Comparison of ENCODE assay signal across 7 cellular contexts in the genomic region with DNA sequence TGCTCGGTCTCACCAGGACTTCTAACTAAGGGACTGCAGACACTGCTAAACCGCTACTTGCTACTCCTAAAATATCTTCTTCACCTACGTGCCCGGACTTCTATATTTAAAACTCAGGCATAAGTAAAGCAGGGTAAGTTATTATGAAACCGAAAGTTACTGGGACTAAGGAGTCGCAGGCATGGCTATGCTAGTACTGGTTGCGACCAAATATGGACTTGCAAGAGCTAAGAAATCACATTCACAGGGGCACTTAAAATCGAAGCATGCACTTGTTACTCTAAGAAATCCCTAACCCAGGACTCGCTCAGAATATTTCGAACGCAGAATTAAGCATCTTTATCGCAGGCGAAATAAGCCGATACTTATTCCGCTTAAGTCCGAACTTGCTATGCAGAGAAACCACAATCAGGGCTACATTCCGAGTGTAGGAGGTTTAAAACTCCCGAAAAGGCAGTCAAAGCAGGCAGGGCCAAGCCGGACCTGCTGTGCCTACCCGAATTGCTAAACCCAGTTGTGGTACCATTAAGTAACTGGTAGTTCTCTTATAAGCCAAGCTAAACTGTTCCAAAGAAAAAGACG. TPM values are rescaled to one million over a fixed set of nuclear protein-coding genes. Genes with fewer than 3 reads are reported as not detected.
DNase-seq lines count a peak whose midpoint lies in the region; ATAC-seq and TF ChIP-seq lines count a peak whose summit lies in the region.

No MANE protein-coding gene starts in this region.

- H3K4me1 ChIP-seq in HUES6 (ENCODE audit: control insufficient read depth, insufficient read depth, low read length) (peaks cover 35% of the 10 kb centered on the region), subcutaneous abdominal adipose tissue (ENCODE audit: control insufficient read depth in 5 of 5, insufficient read depth in 5 of 5, low read length in 5 of 5) (peaks cover 0 to 63% (median 44%) of the 10 kb centered on the region in 5 donors)

- H3K27me3 ChIP-seq in HUES6 (ENCODE audit: control insufficient read depth, insufficient read depth, low read length) (peaks cover 99% of the 10 kb centered on the region), subcutaneous abdominal adipose tissue (ENCODE audit: control insufficient read depth in 5 of 5, insufficient read depth in 4 of 5, low read length in 5 of 5) (no peaks in the 10 kb centered on the region)

- H3K4me3 Mint-ChIP-seq in activated T-cell treated with anti-CD3 and anti-CD28 coated beads, Interleukin-2, amount 50 U/mL, for 72 hours: peak overlapping the region; percentile 86 to 96

- H3K27ac ChIP-seq in HUES6 (ENCODE audit: low read depth, low read length): no peak overlapping the region
- peak overlapping the region; percentile 78 for H3K27ac ChIP-seq in subcutaneous abdominal adipose tissue (ENCODE audit: low read depth, low read length)

- H3K36me3 ChIP-seq in HUES6 (ENCODE audit: control insufficient read depth, insufficient read depth, low read length) (no peaks in the 10 kb centered on the region), subcutaneous abdominal adipose tissue (ENCODE audit: control insufficient read depth in 5 of 5, insufficient read depth in 5 of 5, low read length in 5 of 5) (no peaks in the 10 kb centered on the region)

- peak overlapping the region; percentile 16; the same call in 1 of the 2 replicates for H3K4me3 ChIP-seq in HUES6 (ENCODE audit: low read depth, low read length)
- peak overlapping the region; percentile 48 to 85 (median 57) for H3K4me3 ChIP-seq in subcutaneous abdominal adipose tissue (ENCODE audit: low read depth in 1 of 5, low read length in 5 of 5)

- H3K9ac ChIP-seq in HUES6 (ENCODE audit: low read length): no peak overlapping the region
- H3K9ac ChIP-seq in subcutaneous abdominal adipose tissue (ENCODE audit: low read length in 5 of 5): peak overlapping the region in 4 of 5 donors; percentile 38 to 77 (median 60)

- H3K36me3 Mint-ChIP-seq in activated T-cell treated with anti-CD3 and anti-CD28 coated beads, Interleukin-2, amount 50 U/mL, for 72 hours (ENCODE audit: insufficient read depth in 2 of 2): peaks cover 0 to 2% of the 10 kb centered on the region in 2 donors

- H3K9me3 Mint-ChIP-seq in activated T-cell treated with anti-CD3 and anti-CD28 coated beads, Interleukin-2, amount 50 U/mL, for 72 hours: no peaks in the 10 kb centered on the region

- TF ChIP-seq CTCF in GM13977 (IDR thresholded peaks at IDR 0.05; ENCODE audit: extremely low read depth, insufficient read depth, missing control alignments): no peak

- DNase-seq in GM13977 (ENCODE audit: low spot score): peak; percentile 73
- DNase-seq in activated T-cell treated with anti-CD3 and anti-CD28 coated beads, Interleukin-2, amount 50 U/mL, for 72 hours: peak; percentile 37 to 47
- DNase-seq in hepatic stellate cell (ENCODE audit: low spot score): peak; percentile 71
- DNase-seq in T-helper 9 cell: no peak
- no peak for DNase-seq in SHP77 (lab: John Stamatoyannopoulos, UW)

- no peaks in the 10 kb centered on the region for H3K27me3 Mint-ChIP-seq in activated T-cell treated with anti-CD3 and anti-CD28 coated beads, Interleukin-2, amount 50 U/mL, for 72 hours (ENCODE audit: low read depth)

- ATAC-seq in activated T-cell treated with anti-CD3 and anti-CD28 coated beads, Interleukin-2, amount 50 U/mL, for 72 hours (replicated peaks in 1 of 2): peak; percentile 14 to 15

- in situ Hi-C loops in GM13977 (cut with MboI; ENCODE audit: low pct_unique_long_range_greater_than_20kb, low sequenced_read_pairs, unreplicated experiment): no loop called here

- H3K27ac Mint-ChIP-seq in activated T-cell treated with anti-CD3 and anti-CD28 coated beads, Interleukin-2, amount 50 U/mL, for 72 hours: peak overlapping the region; percentile 79

- H3K9me3 ChIP-seq in HUES6 (ENCODE audit: control insufficient read depth, insufficient read depth, low read depth, low read length) (no peaks in the 10 kb centered on the region), subcutaneous abdominal adipose tissue (ENCODE audit: control insufficient read depth in 5 of 5, low read length in 5 of 5) (no peaks in the 10 kb centered on the region)

- peaks cover 67% of the 10 kb centered on the region for H3K4me1 Mint-ChIP-seq in activated T-cell treated with anti-CD3 and anti-CD28 coated beads, Interleukin-2, amount 50 U/mL, for 72 hours (ENCODE audit: low read depth)

RNA-seq across cellular contexts. Expression of gene ANXA2R, which starts 2.1 kb away (rescaled TPM):
- total RNA-seq in activated T-cell treated with anti-CD3 and anti-CD28 coated beads, Interleukin-2, amount 50 U/mL, for 72 hours: 10 to 100 TPM in 1 of 2 donors, 1 to 10 TPM in 1; 9.9 to 10.0 TPM

Comparison
In these comparisons a context has a peak if more than half of its experiments do, and no peak if none do; other contexts are left out.
1. DNase-seq: peak in GM13977 (single experiment), activated T-cell treated with anti-CD3 and anti-CD28 coated beads, Interleukin-2, amount 50 U/mL, for 72 hours (2 of 2) and hepatic stellate cell (single experiment); none in T-helper 9 cell (single experiment) and SHP77 (0 of 2).